8 cellular contexts compared by ENCODE assay signal in genomic region chr13:81350056-81350455, GRCh38.
"Had no signal": no experiment of that assay in that cellular context is flagged by ENCODE, and none has a peak within 500 bp of the region (broad histone marks: within the 10 kb centered on the region; RNA-seq: fewer than 3 reads in every experiment).

No MANE protein-coding gene starts in this region.

- DNase-seq: GOT3, H7, HFFc6, KG1 had no signal

- H3K4me3 ChIP-seq: HAP-1 had no signal

- H3K27ac Mint-ChIP-seq: HFFc6, IgD-negative memory B cell had no signal

- H3K4me1 ChIP-seq: HAP-1 had no signal

- H3K36me3 ChIP-seq: HAP-1 had no signal

- H3K4me3 Mint-ChIP-seq: HFFc6, IgD-negative memory B cell had no signal

- ATAC-seq: HCT116 had no signal

- H3K27ac ChIP-seq: HL-60 had no signal

- H3K27me3 Mint-ChIP-seq: IgD-negative memory B cell had no signal

- H3K4me1 Mint-ChIP-seq: IgD-negative memory B cell had no signal

- H3K9me3 ChIP-seq: HAP-1 had no signal
